16 cellular contexts compared by ENCODE assay signal in genomic region chr3:70829101-70829500, GRCh38.
DNase-seq lines count a peak whose midpoint lies in the region; FAIRE-seq and TF ChIP-seq lines count a peak whose summit lies in the region.
"Had no signal": no experiment of that assay in that cellular context is flagged by ENCODE, and none has a peak within 500 bp of the region (broad histone marks: within the 10 kb centered on the region; RNA-seq: fewer than 3 reads in every experiment).

No MANE protein-coding gene starts in this region.

- H2BK15ac ChIP-seq in mesenchymal stem cell (ENCODE audit: low read depth, poor library complexity, severe bottlenecking), result no peak overlapping the region

- DNase-seq in A172 (ENCODE audit: low spot score), result peak; percentile 54
- DNase-seq in H54 (ENCODE audit: insufficient read length, low spot score), result no peak
- peak; percentile 92 for DNase-seq in brain microvascular endothelial cell
- peak; percentile 58 for DNase-seq in mesenchymal stem cell
- DNase-seq in stimulated activated CD4-positive, alpha-beta T cell treated with anti-CD3 and anti-CD28 coated beads, Interleukin-15, amount 100 ng/mL, for 24 hours, result no peak
- no peak for DNase-seq in cerebellum (ENCODE audit: low spot score)
- no peak for DNase-seq in HAP-1 (ENCODE audit: low spot score in 2 of 2)
- DNase-seq in DMS153 (lab: John Stamatoyannopoulos, UW), result no peak
- DNase-seq: activated B cell treated with CpG ODN at 0.5 μM for 24 hours; activated CD8-positive, alpha-beta memory T cell treated with anti-CD3 and anti-CD28 coated beads, Interleukin-2, amount 50 U/mL, for 48 hours; activated naive CD8-positive, alpha-beta T cell treated with anti-CD3 and anti-CD28 coated beads for 36 hours; head of caudate nucleus; Kasumi-1; NCI-H2081 treated with DMSO at 0.1 percent for 48 hours had no signal

- H2AK5ac ChIP-seq in mesenchymal stem cell (ENCODE audit: low read length, severe bottlenecking), result no peak overlapping the region

- peak; percentile 89 for FAIRE-seq in H54 (lab: Jason Lieb, UNC)
- FAIRE-seq: GM12878 had no signal

- no peak overlapping the region for H3K23ac ChIP-seq in mesenchymal stem cell (ENCODE audit: low read length in 2 of 2)

- no peak overlapping the region for H2AFZ ChIP-seq in mesenchymal stem cell (ENCODE audit: low read depth, low read length)

- TF ChIP-seq POLR2A in H54 (IDR thresholded peaks at IDR 0.05; ENCODE audit: low read depth, low read length), result no peak

- H2BK5ac ChIP-seq in mesenchymal stem cell (ENCODE audit: low read depth, low read length, poor library complexity, severe bottlenecking), result no peak overlapping the region

- H3K4me2 ChIP-seq in mesenchymal stem cell (ENCODE audit: low read length, poor library complexity, severe bottlenecking), result no peak overlapping the region

- H3K79me1 ChIP-seq in mesenchymal stem cell (replicated peaks; ENCODE audit: low read length, poor library complexity, severe bottlenecking), result no peaks in the 10 kb centered on the region

- no peak overlapping the region for H2BK12ac ChIP-seq in mesenchymal stem cell (ENCODE audit: low read length in 2 of 2)

- in situ Hi-C loops in brain microvascular endothelial cell (cut with HindIII; ENCODE audit: low pct_ligation_motif_present, low sequenced_read_pairs), result no loop called here
- in situ Hi-C loops in HAP-1 (cut with MboI; ENCODE audit: low sequenced_read_pairs), result no loop called here

- no peak overlapping the region for H3K4me3 ChIP-seq in brain microvascular endothelial cell (ENCODE audit: low read depth, low read length)
- no peak overlapping the region for H3K4me3 ChIP-seq in mesenchymal stem cell (ENCODE audit: insufficient read depth in 1 of 2, low read depth in 1 of 2, low read length in 2 of 2)
- no peak overlapping the region for H3K4me3 ChIP-seq in HAP-1
- H3K4me3 ChIP-seq: GM12878, tibial nerve had no signal

- no peak for TF ChIP-seq CTCF in brain microvascular endothelial cell (IDR thresholded peaks at IDR 0.05; ENCODE audit: low read depth, low read length, missing control alignments)

- WGBS in mesenchymal stem cell, result 66% methylated on average over 5 of the region's 6 CpGs

- peak overlapping the region; percentile 36 for H4K8ac ChIP-seq in mesenchymal stem cell (ENCODE audit: low read length)

- no peak overlapping the region for H2BK120ac ChIP-seq in mesenchymal stem cell (ENCODE audit: low read depth, low read length)

- H3K9ac ChIP-seq in mesenchymal stem cell (ENCODE audit: low read length), result peak overlapping the region; percentile 55

- H3K36me3 ChIP-seq in brain microvascular endothelial cell (replicated peaks) (no peaks in the 10 kb centered on the region), mesenchymal stem cell (ENCODE audit: control insufficient read depth in 1 of 2, insufficient read depth in 2 of 2, low read depth in 1 of 2, low read length in 2 of 2) (no peaks in the 10 kb centered on the region), HAP-1 (replicated peaks) (no peaks in the 10 kb centered on the region)
- H3K36me3 ChIP-seq: tibial nerve had no signal

- H3K9me3 ChIP-seq in mesenchymal stem cell (ENCODE audit: control insufficient read depth, low read length) (no peaks in the 10 kb centered on the region), HAP-1 (no peaks in the 10 kb centered on the region)
- H3K9me3 ChIP-seq: tibial nerve had no signal

- H4K91ac ChIP-seq in mesenchymal stem cell (ENCODE audit: low read length), result peak overlapping the region; percentile 55

- H3K18ac ChIP-seq in mesenchymal stem cell (ENCODE audit: low read depth in 1 of 2, low read length in 2 of 2), result no peak overlapping the region

- peak overlapping the region; percentile 69 for H3K27ac ChIP-seq in brain microvascular endothelial cell
- H3K27ac ChIP-seq in mesenchymal stem cell (ENCODE audit: low read length, poor library complexity, severe bottlenecking), result peak overlapping the region; percentile 7
- H3K27ac ChIP-seq: tibial nerve had no signal

- H3K14ac ChIP-seq in mesenchymal stem cell (ENCODE audit: low read length in 2 of 2), result no peak overlapping the region

- H3K4me1 ChIP-seq in mesenchymal stem cell (ENCODE audit: control insufficient read depth, insufficient read depth, low read depth, low read length) (peaks cover 2% of the 10 kb centered on the region), HAP-1 (peaks cover under 1% of the 10 kb centered on the region)

- H3K4ac ChIP-seq in mesenchymal stem cell (ENCODE audit: low read depth in 1 of 2, low read length in 2 of 2), result no peak overlapping the region

- no peaks in the 10 kb centered on the region for H3K27me3 ChIP-seq in brain microvascular endothelial cell (replicated peaks)
- no peaks in the 10 kb centered on the region for H3K27me3 ChIP-seq in mesenchymal stem cell (ENCODE audit: control insufficient read depth in 1 of 2, insufficient read depth in 1 of 2, low read length in 2 of 2)
- no peaks in the 10 kb centered on the region for H3K27me3 ChIP-seq in HAP-1 (ENCODE audit: low read depth)
- H3K27me3 ChIP-seq: tibial nerve had no signal

Comparison
In these comparisons a context has a peak if more than half of its experiments do, and no peak if none do; other contexts are left out.
1. DNase-seq: peak in A172 (single experiment), brain microvascular endothelial cell (single experiment) and mesenchymal stem cell (single experiment); none in H54 (single experiment), stimulated activated CD4-positive, alpha-beta T cell treated with anti-CD3 and anti-CD28 coated beads, Interleukin-15, amount 100 ng/mL, for 24 hours (single experiment), cerebellum (single experiment), HAP-1 (0 of 2) and DMS153 (single experiment).